11 cellular contexts compared by ENCODE assay signal in genomic region chr3:71309342-71309741, GRCh38.
DNase-seq lines count a peak whose midpoint lies in the region; ATAC-seq and TF ChIP-seq lines count a peak whose summit lies in the region.
"Had no signal": no experiment of that assay in that cellular context is flagged by ENCODE, and none has a peak within 500 bp of the region (broad histone marks: within the 10 kb centered on the region; RNA-seq: fewer than 3 reads in every experiment).

No MANE protein-coding gene starts in this region.

- CTCF ChIA-PET in activated CD8-positive, alpha-beta memory T cell treated with anti-CD3 and anti-CD28 coated beads, Interleukin-2, amount 10 ng/mL, durations not matched to agents 7 days and 5 days (lab: Charles Lee) = interaction anchor here (0.8 kb wide), 1 partner anchor 60 kb away, joined by 3 read pairs; no protein-coding TSS in a partner anchor
- CTCF ChIA-PET in A673 (lab: Charles Lee) = no interaction called here

- 94% methylated on average over 3 of the region's 3 CpGs for WGBS in mesenchymal stem cell

- H3K14ac ChIP-seq in mesenchymal stem cell (ENCODE audit: low read length in 2 of 2) = no peak overlapping the region

- H2BK12ac ChIP-seq in mesenchymal stem cell (ENCODE audit: low read length in 2 of 2) = no peak overlapping the region

- H3K27ac Mint-ChIP-seq in activated CD8-positive, alpha-beta memory T cell treated with anti-CD3 and anti-CD28 coated beads, Interleukin-2, amount 10 ng/mL, durations not matched to agents 7 days and 5 days = peak overlapping the region; percentile 41
- peak overlapping the region; percentile 85 to 88 for H3K27ac Mint-ChIP-seq in stimulated activated naive CD8-positive, alpha-beta T cell treated with anti-CD3 and anti-CD28 coated beads, Interleukin-15, amount 100 ng/mL, for 72 hours

- peaks cover 4% of the 10 kb centered on the region for H3K27me3 Mint-ChIP-seq in activated CD8-positive, alpha-beta memory T cell treated with anti-CD3 and anti-CD28 coated beads, Interleukin-2, amount 10 ng/mL, durations not matched to agents 7 days and 5 days
- no peaks in the 10 kb centered on the region for H3K27me3 Mint-ChIP-seq in stimulated activated naive CD8-positive, alpha-beta T cell treated with anti-CD3 and anti-CD28 coated beads, Interleukin-15, amount 100 ng/mL, for 72 hours

- TF ChIP-seq CTCF in A673 (conservative IDR thresholded peaks at IDR 0.05; ENCODE audit: low read depth, low read length) (no peak), dorsolateral prefrontal cortex (IDR thresholded peaks at IDR 0.05 in 54 of 56, conservative IDR thresholded peaks at IDR 0.05 in 2 of 56; ENCODE audit: low read depth in 1 of 56, partially characterized antibody in 56 of 56) (no peak), tibial artery (IDR thresholded peaks at IDR 0.05) (no peak)

- no peaks in the 10 kb centered on the region for H3K9me3 ChIP-seq in mesenchymal stem cell (ENCODE audit: control insufficient read depth, low read length)
- H3K9me3 ChIP-seq in A673 (ENCODE audit: low read depth, low read length, poor library complexity, severe bottlenecking) = no peaks in the 10 kb centered on the region
- no peaks in the 10 kb centered on the region for H3K9me3 ChIP-seq in tibial artery

- H3K27me3 ChIP-seq in mesenchymal stem cell (ENCODE audit: control insufficient read depth in 1 of 2, insufficient read depth in 1 of 2, low read length in 2 of 2) = no peaks in the 10 kb centered on the region
- no peaks in the 10 kb centered on the region for H3K27me3 ChIP-seq in A673 (replicated peaks; ENCODE audit: insufficient read depth, low read depth, low read length, poor library complexity)
- no peaks in the 10 kb centered on the region for H3K27me3 ChIP-seq in dorsolateral prefrontal cortex
- no peaks in the 10 kb centered on the region for H3K27me3 ChIP-seq in tibial artery

- no TSS peak for BruUV-seq in A673 (replicated peaks; lab: Mats Ljungman, UMichigan)

- H3K4me3 Mint-ChIP-seq in activated CD8-positive, alpha-beta memory T cell treated with anti-CD3 and anti-CD28 coated beads, Interleukin-2, amount 10 ng/mL, durations not matched to agents 7 days and 5 days = no peak overlapping the region
- H3K4me3 Mint-ChIP-seq in stimulated activated naive CD8-positive, alpha-beta T cell treated with anti-CD3 and anti-CD28 coated beads, Interleukin-15, amount 100 ng/mL, for 72 hours = peak overlapping the region; percentile 25 to 82

- H3K9ac ChIP-seq in mesenchymal stem cell (ENCODE audit: low read length) = no peak overlapping the region

- no peak overlapping the region for H3K23ac ChIP-seq in mesenchymal stem cell (ENCODE audit: low read length in 2 of 2)

- peak; percentile 72 for ATAC-seq in activated CD8-positive, alpha-beta memory T cell treated with anti-CD3 and anti-CD28 coated beads, Interleukin-2, amount 10 ng/mL, durations not matched to agents 7 days and 5 days
- ATAC-seq in stimulated activated naive CD8-positive, alpha-beta T cell treated with anti-CD3 and anti-CD28 coated beads, Interleukin-15, amount 100 ng/mL, for 72 hours = peak; percentile 81

- no peaks in the 10 kb centered on the region for H3K9me3 Mint-ChIP-seq in activated CD8-positive, alpha-beta memory T cell treated with anti-CD3 and anti-CD28 coated beads, Interleukin-2, amount 10 ng/mL, durations not matched to agents 7 days and 5 days (ENCODE audit: low read depth)
- H3K9me3 Mint-ChIP-seq in stimulated activated naive CD8-positive, alpha-beta T cell treated with anti-CD3 and anti-CD28 coated beads, Interleukin-15, amount 100 ng/mL, for 72 hours = no peaks in the 10 kb centered on the region

- peaks cover 1% of the 10 kb centered on the region for H3K36me3 Mint-ChIP-seq in activated CD8-positive, alpha-beta memory T cell treated with anti-CD3 and anti-CD28 coated beads, Interleukin-2, amount 10 ng/mL, durations not matched to agents 7 days and 5 days

- H3K4me1 ChIP-seq in mesenchymal stem cell (ENCODE audit: control insufficient read depth, insufficient read depth, low read depth, low read length) (peaks cover 14% of the 10 kb centered on the region), A673 (ENCODE audit: insufficient read depth, low read length, poor library complexity, severe bottlenecking) (peaks cover 12% of the 10 kb centered on the region), tibial artery (peaks cover 0 to 39% (median 13%) of the 10 kb centered on the region in 4 donors)

- no peak overlapping the region for H2AK5ac ChIP-seq in mesenchymal stem cell (ENCODE audit: low read length, severe bottlenecking)

- POLR2A ChIA-PET in A673 (lab: Charles Lee; ENCODE audit: low non-redundant PET) = no interaction called here

- H2BK15ac ChIP-seq in mesenchymal stem cell (ENCODE audit: low read depth, poor library complexity, severe bottlenecking) = no peak overlapping the region

- H3K4me3 ChIP-seq in mesenchymal stem cell (ENCODE audit: insufficient read depth in 1 of 2, low read depth in 1 of 2, low read length in 2 of 2) (no peak overlapping the region), A673 (ENCODE audit: low read depth, low read length, poor library complexity, severe bottlenecking) (no peak overlapping the region), dorsolateral prefrontal cortex (no peak overlapping the region), tibial artery (no peak overlapping the region)

- peak overlapping the region; percentile 21 for H3K4me2 ChIP-seq in mesenchymal stem cell (ENCODE audit: low read length, poor library complexity, severe bottlenecking)

- no peak overlapping the region for H4K8ac ChIP-seq in mesenchymal stem cell (ENCODE audit: low read length)

- peaks cover 25% of the 10 kb centered on the region for H3K79me1 ChIP-seq in mesenchymal stem cell (replicated peaks; ENCODE audit: low read length, poor library complexity, severe bottlenecking)

- H3K36me3 ChIP-seq in mesenchymal stem cell (ENCODE audit: control insufficient read depth in 1 of 2, insufficient read depth in 2 of 2, low read depth in 1 of 2, low read length in 2 of 2) = peaks cover 0 to 8% of the 10 kb centered on the region in 2 experiments
- no peaks in the 10 kb centered on the region for H3K36me3 ChIP-seq in A673 (ENCODE audit: insufficient read depth, low read length, poor library complexity, severe bottlenecking)
- no peaks in the 10 kb centered on the region for H3K36me3 ChIP-seq in tibial artery

- H3K27ac ChIP-seq in mesenchymal stem cell (ENCODE audit: low read length, poor library complexity, severe bottlenecking) = no peak overlapping the region
- H3K27ac ChIP-seq in A673 (ENCODE audit: low read depth, low read length, poor library complexity, severe bottlenecking) = no peak overlapping the region
- H3K27ac ChIP-seq in dorsolateral prefrontal cortex = peak overlapping the region in 8 of 59 donors; percentile 2 to 75 (median 26)
- H3K27ac ChIP-seq in tibial artery = no peak overlapping the region
- H3K27ac ChIP-seq: epithelial cell of prostate had no signal

- H2AFZ ChIP-seq in mesenchymal stem cell (ENCODE audit: low read depth, low read length) = no peak overlapping the region

- DNase-seq in activated naive CD4-positive, alpha-beta T cell treated with Interleukin-2 at 50 U/mL for 16 hours = peak; percentile 57
- DNase-seq in activated naive CD4-positive, alpha-beta T cell (lab: John Stamatoyannopoulos, UW) = no peak
- DNase-seq in activated CD8-positive, alpha-beta memory T cell treated with anti-CD3 and anti-CD28 coated beads, Interleukin-2, amount 10 ng/mL, durations not matched to agents 7 days and 5 days = peak; percentile 81
- DNase-seq in mesenchymal stem cell (no peak), A673 (ENCODE audit: low spot score) (no peak), dorsolateral prefrontal cortex (no peak), tibial artery (no peak)
- DNase-seq in stimulated activated naive CD8-positive, alpha-beta T cell treated with anti-CD3 and anti-CD28 coated beads, Interleukin-15, amount 100 ng/mL, for 72 hours = peak; percentile 57 to 71
- DNase-seq: amniotic stem cell, nucleus accumbens had no signal

- no peak overlapping the region for H4K91ac ChIP-seq in mesenchymal stem cell (ENCODE audit: low read length)

- H2BK5ac ChIP-seq in mesenchymal stem cell (ENCODE audit: low read depth, low read length, poor library complexity, severe bottlenecking) = no peak overlapping the region

- H3K4me1 Mint-ChIP-seq in activated CD8-positive, alpha-beta memory T cell treated with anti-CD3 and anti-CD28 coated beads, Interleukin-2, amount 10 ng/mL, durations not matched to agents 7 days and 5 days = peaks cover 32% of the 10 kb centered on the region
- H3K4me1 Mint-ChIP-seq in stimulated activated naive CD8-positive, alpha-beta T cell treated with anti-CD3 and anti-CD28 coated beads, Interleukin-15, amount 100 ng/mL, for 72 hours = peaks cover 65% of the 10 kb centered on the region

- H3K4ac ChIP-seq in mesenchymal stem cell (ENCODE audit: low read depth in 1 of 2, low read length in 2 of 2) = no peak overlapping the region

- no peak overlapping the region for H3K18ac ChIP-seq in mesenchymal stem cell (ENCODE audit: low read depth in 1 of 2, low read length in 2 of 2)

- intact Hi-C loops in A673 (cut with micrococcal nuclease; ENCODE audit: unreplicated experiment) (loop anchor here (5.0 to 10.0 kb wide), 2 partner anchors 278 to 755 kb away; no protein-coding TSS in a partner anchor), dorsolateral prefrontal cortex (cut with DNase I) (loop anchor here (2.0 to 10.0 kb wide), 4 partner anchors 245 to 305 kb away; partner anchors contain the start of gene FOXP1 (in 2 of the 2)), tibial artery (cut with DNase I; ENCODE audit: low total_unique reads) (loop anchor here (5.0 to 10.0 kb wide), 5 partner anchors 65 to 595 kb away; partner anchors contain the start of gene FOXP1)

- H2BK120ac ChIP-seq in mesenchymal stem cell (ENCODE audit: low read depth, low read length) = no peak overlapping the region

Comparison
In these comparisons a context has a peak if more than half of its experiments do, and no peak if none do; other contexts are left out.
1. DNase-seq: peak in activated naive CD4-positive, alpha-beta T cell treated with Interleukin-2 at 50 U/mL for 16 hours (single experiment), activated CD8-positive, alpha-beta memory T cell treated with anti-CD3 and anti-CD28 coated beads, Interleukin-2, amount 10 ng/mL, durations not matched to agents 7 days and 5 days (single experiment) and stimulated activated naive CD8-positive, alpha-beta T cell treated with anti-CD3 and anti-CD28 coated beads, Interleukin-15, amount 100 ng/mL, for 72 hours (2 of 2); none in activated naive CD4-positive, alpha-beta T cell (0 of 4), mesenchymal stem cell (single experiment), A673 (single experiment), dorsolateral prefrontal cortex (0 of 10) and tibial artery (0 of 2).